In the genomic region with DNA sequence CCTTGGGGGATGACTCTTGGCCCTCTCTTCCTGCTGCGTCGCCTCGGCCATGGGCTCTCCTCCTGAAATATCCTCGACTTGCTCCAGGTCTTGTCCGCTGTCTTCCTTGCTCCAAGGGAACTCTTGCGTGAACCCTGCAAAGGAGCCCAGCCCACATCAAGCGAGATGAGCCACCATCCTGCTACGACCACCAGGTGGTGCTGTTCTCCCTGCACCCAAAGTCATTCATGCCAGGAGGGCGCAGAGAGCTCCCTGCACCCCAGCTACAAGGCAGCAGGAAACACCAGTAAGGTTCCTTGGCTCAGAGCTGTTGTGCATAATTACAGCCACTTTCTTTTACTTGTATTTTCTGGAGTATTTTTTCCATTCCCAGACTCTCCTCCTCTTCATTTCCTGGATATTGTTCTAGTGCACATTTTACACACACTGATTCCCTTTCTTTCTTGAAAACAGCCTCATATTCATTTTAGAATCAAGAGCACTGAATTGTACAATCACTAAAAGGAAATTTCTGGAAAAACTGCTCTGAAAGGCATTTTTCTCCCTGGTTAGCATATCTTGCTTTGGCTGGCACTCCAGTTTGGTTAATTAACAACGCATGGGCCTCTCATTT, we compare ENCODE assay signal across 8 cellular contexts.
DNase-seq lines count a peak whose midpoint lies in the region; ATAC-seq and FAIRE-seq lines count a peak whose summit lies in the region.

No MANE protein-coding gene starts in this region.

- WGBS in trophoblast cell (ENCODE audit: extremely low coverage, insufficient coverage, insufficient read length): no CpG with 5 or more reads among the region's 10 CpGs

- no peak overlapping the region for H4K8ac ChIP-seq in trophoblast cell (ENCODE audit: low read depth, low read length)

- H3K4me1 ChIP-seq in trophoblast cell (ENCODE audit: control insufficient read depth in 1 of 2, insufficient read depth in 2 of 2, low read length in 2 of 2): peaks cover 0 to 5% of the 10 kb centered on the region in 2 experiments

- H2AK5ac ChIP-seq in trophoblast cell (ENCODE audit: low read length): no peak overlapping the region

- FAIRE-seq in GM19239 (lab: Jason Lieb, UNC) (peak; percentile 93), frontal cortex (lab: Jason Lieb, UNC) (no peak)

- H3K27ac ChIP-seq in trophoblast cell (ENCODE audit: low read depth, low read length): no peak overlapping the region

- H3K18ac ChIP-seq in trophoblast cell (ENCODE audit: low read length): no peak overlapping the region

- no peaks in the 10 kb centered on the region for H3K36me3 ChIP-seq in trophoblast cell (ENCODE audit: control insufficient read depth in 1 of 2, insufficient read depth in 2 of 2, low read length in 2 of 2)

- H3K4ac ChIP-seq in trophoblast cell (ENCODE audit: low read depth, low read length): no peak overlapping the region

- H2AFZ ChIP-seq in trophoblast cell (ENCODE audit: insufficient read depth, low read length, poor library complexity): no peak overlapping the region

- H3K4me2 ChIP-seq in trophoblast cell (ENCODE audit: low read length): no peak overlapping the region

- no peak overlapping the region for H3K23ac ChIP-seq in trophoblast cell (ENCODE audit: low read length)

- ATAC-seq in HG03135 (IDR thresholded peaks at IDR 0.05; ENCODE audit: unreplicated experiment): peak; percentile 85

- H2BK5ac ChIP-seq in trophoblast cell (ENCODE audit: low read depth, low read length, poor library complexity): no peak overlapping the region

- DNase-seq in D341Med (ENCODE audit: low spot score) (peak; percentile 84), GM19239 (ENCODE audit: insufficient read length, low spot score) (peak; percentile 50), NCI-H2196 treated with DMSO at 0.1 percent for 48 hours (lab: John Stamatoyannopoulos, UW; ENCODE audit: unreplicated experiment) (peak; percentile 2), frontal cortex (ENCODE audit: low spot score in 2 of 2) (peak; percentile 12 to 38), trophoblast cell (peak; percentile 5 to 53), amniotic stem cell (lab: John Stamatoyannopoulos, UW) (no peak)
- peak; percentile 72 for DNase-seq in activated CD8-positive, alpha-beta memory T cell treated with anti-CD3 and anti-CD28 coated beads, Interleukin-2, amount 50 U/mL, for 48 hours

- H3K9ac ChIP-seq in trophoblast cell (ENCODE audit: low read length): no peak overlapping the region

- H3K79me2 ChIP-seq in trophoblast cell (ENCODE audit: control insufficient read depth, insufficient read depth, low read length, poor library complexity): no peaks in the 10 kb centered on the region

- H2BK12ac ChIP-seq in trophoblast cell (ENCODE audit: low read length): no peak overlapping the region

- no peak overlapping the region for H3K14ac ChIP-seq in trophoblast cell (ENCODE audit: low read length)

- no peak overlapping the region for H2BK120ac ChIP-seq in trophoblast cell (ENCODE audit: insufficient read depth, low read length, poor library complexity)

- H3K4me3 ChIP-seq in trophoblast cell (ENCODE audit: low read depth, low read length): no peak overlapping the region

- H3K27me3 ChIP-seq in trophoblast cell (ENCODE audit: insufficient read depth, low read length): no peaks in the 10 kb centered on the region

- H3K9me3 ChIP-seq in trophoblast cell (ENCODE audit: insufficient read depth, low read depth, low read length): no peaks in the 10 kb centered on the region

- peak overlapping the region; percentile 0 for H4K91ac ChIP-seq in trophoblast cell (ENCODE audit: low read depth, low read length)

- H3K79me1 ChIP-seq in trophoblast cell (ENCODE audit: low read length): no peaks in the 10 kb centered on the region

- H4K12ac ChIP-seq in trophoblast cell (ENCODE audit: low read depth, low read length): no peak overlapping the region
